21 cellular contexts compared by ENCODE assay signal in the genomic region with DNA sequence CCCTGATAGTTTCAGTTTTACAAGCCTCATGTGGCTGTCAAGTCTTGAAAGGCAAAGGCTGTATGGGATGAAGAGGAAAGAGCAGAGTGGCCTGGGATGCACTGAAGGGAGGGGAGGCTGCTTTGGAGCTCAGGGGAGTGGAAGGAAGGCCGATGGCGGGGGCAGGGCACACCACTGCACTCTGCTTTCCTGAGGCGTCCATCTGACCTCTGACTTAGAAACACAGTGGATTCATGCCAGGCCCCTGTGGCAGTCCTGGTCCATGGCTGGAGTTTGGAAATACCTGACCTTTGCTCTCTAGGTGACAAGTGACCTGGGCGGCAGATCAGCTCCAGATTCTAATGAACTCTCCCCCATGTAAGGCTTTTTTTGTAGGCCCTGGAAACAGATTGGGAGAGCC. TPM values are rescaled to one million over a fixed set of nuclear protein-coding genes. Genes with fewer than 3 reads are reported as not detected.
DNase-seq lines count a peak whose midpoint lies in the region; ATAC-seq and TF ChIP-seq lines count a peak whose summit lies in the region.
"Had no signal": no experiment of that assay in that cellular context is flagged by ENCODE, and none has a peak within 500 bp of the region (broad histone marks: within the 10 kb centered on the region; RNA-seq: fewer than 3 reads in every experiment).

No MANE protein-coding gene starts in this region.

- H3K27me3 ChIP-seq in liver (ENCODE audit: control insufficient read depth in 4 of 4, insufficient read depth in 4 of 4, low read length in 3 of 4) (no peaks in the 10 kb centered on the region), tibial artery (no peaks in the 10 kb centered on the region)

- H3K9me3 ChIP-seq in liver (ENCODE audit: control insufficient read depth in 4 of 4, low read length in 3 of 4) (no peaks in the 10 kb centered on the region), tibial artery (no peaks in the 10 kb centered on the region)
- H3K9me3 ChIP-seq: SK-N-SH had no signal

- H3K36me3 ChIP-seq in liver (ENCODE audit: control insufficient read depth in 4 of 4, insufficient read depth in 3 of 4, low read depth in 1 of 4, low read length in 3 of 4) (peaks cover 3 to 15% (median 9%) of the 10 kb centered on the region in 4 donors), tibial artery (peaks cover 0 to 40% (median 11%) of the 10 kb centered on the region in 3 donors)

- no peak overlapping the region for H3K27ac Mint-ChIP-seq in WTC11
- H3K27ac Mint-ChIP-seq in stimulated activated memory B cell treated with anti-CD40 and anti-IgM and Interleukin-4, amounts not matched to agents 10 μg/mL and 1 μg/mL and 100 μg/mL, for 72 hours: no peak overlapping the region
- H3K27ac Mint-ChIP-seq: B cell had no signal

- WGBS in liver: 35% methylated on average over 4 of the region's 4 CpGs

- TF ChIP-seq CTCF in WTC11 (IDR thresholded peaks at IDR 0.05): no peak
- no peak for TF ChIP-seq CTCF in liver (IDR thresholded peaks at IDR 0.05; ENCODE audit: low read depth, low read length, missing input control)
- TF ChIP-seq CTCF in tibial artery (IDR thresholded peaks at IDR 0.05): no peak

- H3K4me1 ChIP-seq in liver (ENCODE audit: control insufficient read depth in 4 of 4, insufficient read depth in 4 of 4, low read length in 3 of 4) (peaks cover 31 to 75% (median 62%) of the 10 kb centered on the region in 4 donors), tibial artery (peaks cover 0 to 37% (median 32%) of the 10 kb centered on the region in 4 donors)

- H3K27me3 Mint-ChIP-seq in WTC11 (ENCODE audit: low read depth): no peaks in the 10 kb centered on the region
- no peaks in the 10 kb centered on the region for H3K27me3 Mint-ChIP-seq in stimulated activated memory B cell treated with anti-CD40 and anti-IgM and Interleukin-4, amounts not matched to agents 10 μg/mL and 1 μg/mL and 100 μg/mL, for 72 hours
- H3K27me3 Mint-ChIP-seq: B cell had no signal

- H3K27ac ChIP-seq in liver (ENCODE audit: low read depth in 1 of 2, low read length in 2 of 2) (peak overlapping the region; percentile 73 to 89), tibial artery (peak overlapping the region; percentile 92)
- H3K27ac ChIP-seq: C4-2B had no signal

- H3K36me3 Mint-ChIP-seq in WTC11: peaks cover 19% of the 10 kb centered on the region
- H3K36me3 Mint-ChIP-seq in stimulated activated memory B cell treated with anti-CD40 and anti-IgM and Interleukin-4, amounts not matched to agents 10 μg/mL and 1 μg/mL and 100 μg/mL, for 72 hours: peaks cover 38% of the 10 kb centered on the region

- TF ChIP-seq RAD21 in liver (IDR thresholded peaks at IDR 0.05): peak; percentile 64 to 73

- CTCF ChIA-PET in WTC11 (lab: Charles Lee): interaction anchor here (0.7 to 1.9 kb wide), 7 partner anchors 15 to 318 kb away, joined by 3 to 6 read pairs (median 4); no protein-coding TSS in a partner anchor

- DNase-seq in HuH-7 (ENCODE audit: low spot score) (peak; percentile 46), WTC11 (ENCODE audit: low spot score) (no peak), tibial artery (no peak)
- no peak for DNase-seq in activated CD8-positive, alpha-beta memory T cell treated with anti-CD3 and anti-CD28 coated beads, Interleukin-2, amount 50 U/mL, for 48 hours
- no peak for DNase-seq in activated CD4-positive, alpha-beta T cell treated with anti-CD3 and anti-CD28 coated beads for 1 hour
- DNase-seq: CD8-positive, alpha-beta memory T cell; DMS 273 treated with DMSO at 0.1 percent for 48 hours; DND-41; Karpas-422; NCI-H1092 treated with DMSO at 0.1 percent for 48 hours; NCI-H1436; NCI-H187; NCI-H2171 treated with DMSO at 0.1 percent for 48 hours; NCI-H524; NCI-H748 treated with DMSO at 0.1 percent for 48 hours; PC-3; SK-N-SH had no signal

- H3K4me3 ChIP-seq in liver (ENCODE audit: low read depth in 1 of 3, low read length in 3 of 3) (no peak overlapping the region), tibial artery (no peak overlapping the region)

- no peak overlapping the region for H3K9ac ChIP-seq in liver (ENCODE audit: low read depth in 1 of 2, low read length in 2 of 2)
- H3K9ac ChIP-seq: SK-N-SH had no signal

- H3K4me1 Mint-ChIP-seq in WTC11: no peaks in the 10 kb centered on the region
- no peaks in the 10 kb centered on the region for H3K4me1 Mint-ChIP-seq in stimulated activated memory B cell treated with anti-CD40 and anti-IgM and Interleukin-4, amounts not matched to agents 10 μg/mL and 1 μg/mL and 100 μg/mL, for 72 hours
- H3K4me1 Mint-ChIP-seq: B cell; CD8-positive, alpha-beta memory T cell had no signal

- intact Hi-C loops in tibial artery (cut with DNase I; ENCODE audit: low total_unique reads): loop anchor here (10.0 kb wide), 1 partner anchor 247 kb away; no protein-coding TSS in a partner anchor

- no peak for ATAC-seq in WTC11
- ATAC-seq in stimulated activated memory B cell treated with anti-CD40 and anti-IgM and Interleukin-4, amounts not matched to agents 10 μg/mL and 1 μg/mL and 100 μg/mL, for 72 hours: no peak
- ATAC-seq: PC-3 had no signal

- POLR2A ChIA-PET in WTC11 (lab: Charles Lee): interaction anchor here (0.5 to 0.6 kb wide), 2 partner anchors 109 to 226 kb away, joined by 3 to 4 read pairs; no protein-coding TSS in a partner anchor

- H3K9me3 Mint-ChIP-seq in WTC11: peaks cover 5% of the 10 kb centered on the region; the same call in 1 of the 2 replicates
- H3K9me3 Mint-ChIP-seq in stimulated activated memory B cell treated with anti-CD40 and anti-IgM and Interleukin-4, amounts not matched to agents 10 μg/mL and 1 μg/mL and 100 μg/mL, for 72 hours: no peaks in the 10 kb centered on the region
- H3K9me3 Mint-ChIP-seq: CD8-positive, alpha-beta memory T cell had no signal

- no peak overlapping the region for H3K4me3 Mint-ChIP-seq in WTC11
- H3K4me3 Mint-ChIP-seq in stimulated activated memory B cell treated with anti-CD40 and anti-IgM and Interleukin-4, amounts not matched to agents 10 μg/mL and 1 μg/mL and 100 μg/mL, for 72 hours: no peak overlapping the region
- H3K4me3 Mint-ChIP-seq: B cell had no signal

TF ChIP-seq in WTC11, 78 proteins besides CTCF, POLR2A, EP300 and RAD21:
- TF ChIP-seq GABPB1 (CRISPR knock-in tag; IDR thresholded peaks at IDR 0.05): peak; percentile 29; the same call in 1 of the 2 replicates
- TF ChIP-seq NR3C1 (CRISPR knock-in tag; conservative IDR thresholded peaks at IDR 0.05; ENCODE audit: low read depth): no peak
- TF ChIP-seq, protein P1, sequence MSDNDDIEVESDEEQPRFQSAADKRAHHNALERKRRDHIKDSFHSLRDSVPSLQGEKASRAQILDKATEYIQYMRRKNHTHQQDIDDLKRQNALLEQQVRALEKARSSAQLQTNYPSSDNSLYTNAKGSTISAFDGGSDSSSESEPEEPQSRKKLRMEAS (CRISPR knock-in tag; IDR thresholded peaks at IDR 0.05): no peak
- no peak for TF ChIP-seq NFYB (CRISPR knock-in tag; conservative IDR thresholded peaks at IDR 0.05; ENCODE audit: low read depth)
- TF ChIP-seq NR2C2 (CRISPR knock-in tag; IDR thresholded peaks at IDR 0.05): no peak

TF ChIP-seq in liver, 16 proteins besides CTCF, POLR2A, EP300 and RAD21 (continues in another document):
- TF ChIP-seq FOXA2 (IDR thresholded peaks at IDR 0.05): peak; percentile 30
- no peak for TF ChIP-seq TAF1 (conservative IDR thresholded peaks at IDR 0.05)
- TF ChIP-seq JUND (IDR thresholded peaks at IDR 0.05): peak; percentile 68 to 79
- TF ChIP-seq HNF4A (conservative IDR thresholded peaks at IDR 0.05): peak; percentile 96 to 98
- TF ChIP-seq RXRA (IDR thresholded peaks at IDR 0.05): peak; percentile 99
- TF ChIP-seq, protein P1 (IDR thresholded peaks at IDR 0.05): peak; percentile 96
- TF ChIP-seq NR2F2 (IDR thresholded peaks at IDR 0.05): peak; percentile 91
- TF ChIP-seq, protein P2, sequence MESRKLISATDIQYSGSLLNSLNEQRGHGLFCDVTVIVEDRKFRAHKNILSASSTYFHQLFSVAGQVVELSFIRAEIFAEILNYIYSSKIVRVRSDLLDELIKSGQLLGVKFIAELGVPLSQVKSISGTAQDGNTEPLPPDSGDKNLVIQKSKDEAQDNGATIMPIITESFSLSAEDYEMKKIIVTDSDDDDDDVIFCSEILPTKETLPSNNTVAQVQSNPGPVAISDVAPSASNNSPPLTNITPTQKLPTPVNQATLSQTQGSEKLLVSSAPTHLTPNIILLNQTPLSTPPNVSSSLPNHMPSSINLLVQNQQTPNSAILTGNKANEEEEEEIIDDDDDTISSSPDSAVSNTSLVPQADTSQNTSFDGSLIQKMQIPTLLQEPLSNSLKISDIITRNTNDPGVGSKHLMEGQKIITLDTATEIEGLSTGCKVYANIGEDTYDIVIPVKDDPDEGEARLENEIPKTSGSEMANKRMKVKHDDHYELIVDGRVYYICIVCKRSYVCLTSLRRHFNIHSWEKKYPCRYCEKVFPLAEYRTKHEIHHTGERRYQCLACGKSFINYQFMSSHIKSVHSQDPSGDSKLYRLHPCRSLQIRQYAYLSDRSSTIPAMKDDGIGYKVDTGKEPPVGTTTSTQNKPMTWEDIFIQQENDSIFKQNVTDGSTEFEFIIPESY (IDR thresholded peaks at IDR 0.05): peak; percentile 66
- peak; percentile 34 for TF ChIP-seq FOXA1 (IDR thresholded peaks at IDR 0.05)

RNA-seq across cellular contexts. Expression of a gene that starts 19.0 kb away (rescaled TPM):
- 21.7 to 23.7 TPM (median 22.8 TPM) in 3 replicates for total RNA-seq in WTC11 (2021)
- total RNA-seq in liver: 100 to 1,000 TPM in 1 of 2 donors, 10 to 100 TPM in 1; 42.1 to 195 TPM
- polyA plus RNA-seq in liver: 100 to 1,000 TPM; 176 to 226 TPM
